Comparison of ENCODE assay signal across 21 cellular contexts in the genomic region with DNA sequence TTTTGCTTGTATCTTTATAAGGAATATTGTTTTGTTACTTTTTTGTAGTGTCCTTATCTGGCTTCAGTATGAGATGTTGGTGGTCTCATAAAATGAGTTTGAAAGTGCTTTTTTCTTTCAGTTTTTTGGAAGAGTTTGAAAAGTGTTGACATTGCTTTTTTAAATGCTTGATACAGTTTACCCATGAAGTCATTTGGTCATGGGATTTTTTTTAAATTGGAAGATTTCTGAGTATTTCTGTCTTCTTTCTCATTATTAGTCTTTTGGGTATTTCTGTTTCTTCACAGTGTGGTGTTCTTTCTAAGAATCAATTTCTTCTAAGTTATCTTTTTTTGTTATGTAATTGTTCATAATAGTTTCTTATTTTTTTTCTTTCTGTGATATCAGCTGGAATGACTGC. TPM values are rescaled to one million over a fixed set of nuclear protein-coding genes. Genes with fewer than 3 reads are reported as not detected.
A peak's percentile ranks its signal among the peaks of the same experiment; 100 is the strongest.
DNase-seq lines count a peak whose midpoint lies in the region; ATAC-seq and TF ChIP-seq lines count a peak whose summit lies in the region.
"Had no signal": no experiment of that assay in that cellular context is flagged by ENCODE, and none has a peak within 500 bp of the region (broad histone marks: within the 10 kb centered on the region; RNA-seq: fewer than 3 reads in every experiment).

No MANE protein-coding gene starts in this region.

- peak overlapping the region; percentile 48 for H3K27ac ChIP-seq in neutrophil
- H3K27ac ChIP-seq: ascending aorta, HL-60, prostate gland, RWPE1, SK-N-MC, WERI-Rb-1 had no signal

- H3K9me3 ChIP-seq in T-helper 17 cell (ENCODE audit: control insufficient read depth, low read length, poor library complexity, severe bottlenecking) = peaks cover 16% of the 10 kb centered on the region
- H3K9me3 ChIP-seq in neutrophil = no peaks in the 10 kb centered on the region
- H3K9me3 ChIP-seq: prostate gland had no signal

- POLR2A ChIA-PET in activated naive CD8-positive, alpha-beta T cell treated with anti-CD3 and anti-CD28 coated beads, Interleukin-2, amount 10 ng/mL, durations not matched to agents 7 days and 5 days (lab: Charles Lee) = no interaction called here

- peaks cover 96% of the 10 kb centered on the region for H3K36me3 Mint-ChIP-seq in activated naive CD4-positive, alpha-beta T cell treated with anti-CD3 and anti-CD28 coated beads, Interleukin-2, amount 10 ng/mL, durations not matched to agents 7 days and 5 days
- peaks cover 20% of the 10 kb centered on the region for H3K36me3 Mint-ChIP-seq in T-helper 17 cell (ENCODE audit: low read depth)
- peaks cover 94% of the 10 kb centered on the region for H3K36me3 Mint-ChIP-seq in activated naive CD8-positive, alpha-beta T cell treated with anti-CD3 and anti-CD28 coated beads, Interleukin-2, amount 10 ng/mL, durations not matched to agents 7 days and 5 days

- H3K36me3 ChIP-seq in neutrophil = peaks cover 77% of the 10 kb centered on the region

- CTCF ChIA-PET in activated naive CD4-positive, alpha-beta T cell treated with anti-CD3 and anti-CD28 coated beads, Interleukin-2, amount 10 ng/mL, durations not matched to agents 7 days and 5 days (lab: Charles Lee) = no interaction called here

- ATAC-seq in T-helper 17 cell = no peak
- ATAC-seq in activated naive CD8-positive, alpha-beta T cell treated with anti-CD3 and anti-CD28 coated beads, Interleukin-2, amount 10 ng/mL, durations not matched to agents 7 days and 5 days (ENCODE audit: low read depth) = no peak
- ATAC-seq: HCT116 had no signal

- H3K27me3 ChIP-seq in neutrophil = no peaks in the 10 kb centered on the region
- H3K27me3 ChIP-seq: ascending aorta had no signal

- no peak overlapping the region for H3K4me3 ChIP-seq in neutrophil (ENCODE audit: low read depth in 1 of 2, low read length in 1 of 2)
- H3K4me3 ChIP-seq: ascending aorta, prostate gland, SK-N-MC had no signal

- H3K4me1 ChIP-seq in neutrophil (ENCODE audit: control insufficient read depth in 1 of 2, insufficient read depth in 1 of 2, low read depth in 1 of 2, low read length in 1 of 2) = no peaks in the 10 kb centered on the region
- H3K4me1 ChIP-seq: prostate gland had no signal

- H3K4me3 Mint-ChIP-seq in activated naive CD4-positive, alpha-beta T cell treated with anti-CD3 and anti-CD28 coated beads, Interleukin-2, amount 10 ng/mL, durations not matched to agents 7 days and 5 days = no peak overlapping the region
- peak overlapping the region; percentile 19 for H3K4me3 Mint-ChIP-seq in T-helper 17 cell
- H3K4me3 Mint-ChIP-seq in activated naive CD8-positive, alpha-beta T cell treated with anti-CD3 and anti-CD28 coated beads, Interleukin-2, amount 10 ng/mL, durations not matched to agents 7 days and 5 days = peak overlapping the region; percentile 1
- H3K4me3 Mint-ChIP-seq: type B pancreatic cell had no signal

- no peak for TF ChIP-seq CTCF in neutrophil (IDR thresholded peaks at IDR 0.05)

- DNase-seq in activated naive CD4-positive, alpha-beta T cell treated with anti-CD3 and anti-CD28 coated beads, Interleukin-2, amount 10 ng/mL, durations not matched to agents 7 days and 5 days = no peak
- DNase-seq in activated naive CD4-positive, alpha-beta T cell treated with anti-CD3 and anti-CD28 coated beads, Interleukin-2, amount 50 U/mL, for 16 hours = no peak
- DNase-seq in T-helper 17 cell (no peak), dermis blood vessel endothelial cell (no peak)
- DNase-seq in activated naive CD8-positive, alpha-beta T cell treated with anti-CD3 and anti-CD28 coated beads, Interleukin-2, amount 10 ng/mL, durations not matched to agents 7 days and 5 days = no peak
- DNase-seq in stimulated activated naive CD4-positive, alpha-beta T cell treated with Interleukin-2 at 50 U/mL for 16 hours (lab: John Stamatoyannopoulos, UW) = no peak
- DNase-seq: activated effector memory CD4-positive, alpha-beta T cell treated with anti-CD3 and anti-CD28 coated beads, Interleukin-2, amount 50 U/mL, for 16 hours; NCI-H1105 treated with DMSO at 0.1 percent for 48 hours; NCI-H2081; NCI-H226; NCI-H748 treated with DMSO at 0.1 percent for 48 hours; T-helper 9 cell; WERI-Rb-1 had no signal

- H3K27me3 Mint-ChIP-seq in activated naive CD4-positive, alpha-beta T cell treated with anti-CD3 and anti-CD28 coated beads, Interleukin-2, amount 10 ng/mL, durations not matched to agents 7 days and 5 days = no peaks in the 10 kb centered on the region
- H3K27me3 Mint-ChIP-seq in T-helper 17 cell = no peaks in the 10 kb centered on the region
- H3K27me3 Mint-ChIP-seq in activated naive CD8-positive, alpha-beta T cell treated with anti-CD3 and anti-CD28 coated beads, Interleukin-2, amount 10 ng/mL, durations not matched to agents 7 days and 5 days = no peaks in the 10 kb centered on the region
- H3K27me3 Mint-ChIP-seq: type B pancreatic cell had no signal

- peaks cover 63% of the 10 kb centered on the region for H3K9me3 Mint-ChIP-seq in activated naive CD4-positive, alpha-beta T cell treated with anti-CD3 and anti-CD28 coated beads, Interleukin-2, amount 10 ng/mL, durations not matched to agents 7 days and 5 days
- H3K9me3 Mint-ChIP-seq in activated naive CD8-positive, alpha-beta T cell treated with anti-CD3 and anti-CD28 coated beads, Interleukin-2, amount 10 ng/mL, durations not matched to agents 7 days and 5 days = peaks cover 48% of the 10 kb centered on the region

- peak overlapping the region; percentile 64 for H3K27ac Mint-ChIP-seq in activated naive CD4-positive, alpha-beta T cell treated with anti-CD3 and anti-CD28 coated beads, Interleukin-2, amount 10 ng/mL, durations not matched to agents 7 days and 5 days
- peak overlapping the region; percentile 76 for H3K27ac Mint-ChIP-seq in T-helper 17 cell
- H3K27ac Mint-ChIP-seq in activated naive CD8-positive, alpha-beta T cell treated with anti-CD3 and anti-CD28 coated beads, Interleukin-2, amount 10 ng/mL, durations not matched to agents 7 days and 5 days = peak overlapping the region; percentile 8
- H3K27ac Mint-ChIP-seq: type B pancreatic cell had no signal

- peaks cover 33% of the 10 kb centered on the region for H3K4me1 Mint-ChIP-seq in activated naive CD4-positive, alpha-beta T cell treated with anti-CD3 and anti-CD28 coated beads, Interleukin-2, amount 10 ng/mL, durations not matched to agents 7 days and 5 days
- H3K4me1 Mint-ChIP-seq in T-helper 17 cell = peaks cover 29% of the 10 kb centered on the region
- H3K4me1 Mint-ChIP-seq in activated naive CD8-positive, alpha-beta T cell treated with anti-CD3 and anti-CD28 coated beads, Interleukin-2, amount 10 ng/mL, durations not matched to agents 7 days and 5 days = peaks cover 28% of the 10 kb centered on the region

RNA-seq across cellular contexts. Expression of gene ZNF267, which starts 15.1 kb away (rescaled TPM):
- total RNA-seq in T-helper 17 cell (10 to 100 TPM; 78.9 to 80.5 TPM), dermis blood vessel endothelial cell (33.4 and 41.4 TPM in 2 replicates)
- total RNA-seq in activated naive CD8-positive, alpha-beta T cell treated with anti-CD3 and anti-CD28 coated beads, Interleukin-2, amount 10 ng/mL, durations not matched to agents 7 days and 5 days = 10 to 100 TPM; 60.9 to 62.6 TPM

Comparison
In these comparisons a context has a peak if more than half of its experiments do, and no peak if none do; other contexts are left out.
1. H3K27ac Mint-ChIP-seq: peak in every context shown above with its lines; median percentile 76 in T-helper 17 cell; 64 in activated naive CD4-positive, alpha-beta T cell treated with anti-CD3 and anti-CD28 coated beads, Interleukin-2, amount 10 ng/mL, durations not matched to agents 7 days and 5 days; 8 in activated naive CD8-positive, alpha-beta T cell treated with anti-CD3 and anti-CD28 coated beads, Interleukin-2, amount 10 ng/mL, durations not matched to agents 7 days and 5 days.